ENCODE assay signal across 16 cellular contexts in the genomic region with DNA sequence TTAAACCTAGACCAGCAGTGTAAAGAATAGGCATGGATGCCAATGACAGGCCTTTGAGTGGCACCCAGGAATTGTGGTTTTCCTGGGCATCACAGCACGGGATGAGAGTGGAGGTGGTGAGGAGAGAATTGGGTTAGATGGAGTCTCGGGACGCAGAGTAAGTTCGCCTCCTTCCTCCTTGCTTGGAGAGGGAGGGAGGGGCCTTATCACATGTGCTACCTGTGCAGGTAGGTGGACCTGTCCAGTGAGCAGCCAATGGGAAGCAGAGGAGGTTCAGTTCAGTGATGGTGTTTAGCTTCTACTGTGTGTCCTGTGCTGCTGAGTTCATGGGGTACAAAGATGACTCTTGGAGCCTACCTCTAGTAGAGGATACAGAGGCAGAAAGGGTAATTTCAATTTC. TPM values are rescaled to one million over a fixed set of nuclear protein-coding genes. Genes with fewer than 3 reads are reported as not detected.
DNase-seq lines count a peak whose midpoint lies in the region; ATAC-seq, FAIRE-seq and TF ChIP-seq lines count a peak whose summit lies in the region.
"Had no signal": no experiment of that assay in that cellular context is flagged by ENCODE, and none has a peak within 500 bp of the region (broad histone marks: within the 10 kb centered on the region; RNA-seq: fewer than 3 reads in every experiment).

No MANE protein-coding gene starts in this region.

- H3K9me3 Mint-ChIP-seq in activated B cell treated with CpG ODN at 0.5 μM for 24 hours: no peaks in the 10 kb centered on the region

- H2AK5ac ChIP-seq in trophoblast cell (ENCODE audit: low read length): no peak overlapping the region

- no peaks in the 10 kb centered on the region for H3K27me3 ChIP-seq in dorsolateral prefrontal cortex
- no peaks in the 10 kb centered on the region for H3K27me3 ChIP-seq in trophoblast cell (ENCODE audit: insufficient read depth, low read length)
- H3K27me3 ChIP-seq in heart right ventricle: no peaks in the 10 kb centered on the region

- H3K23ac ChIP-seq in trophoblast cell (ENCODE audit: low read length): no peak overlapping the region

- no peak overlapping the region for H2AFZ ChIP-seq in trophoblast cell (ENCODE audit: insufficient read depth, low read length, poor library complexity)
- H2AFZ ChIP-seq: PC-9 had no signal

- POLR2A ChIA-PET in activated B cell treated with CpG ODN at 0.5 μM for 24 hours (lab: Charles Lee): interaction anchor here (1.2 kb wide), 1 partner anchor 16 kb away, joined by 3 read pairs; no protein-coding TSS in a partner anchor

- H2BK120ac ChIP-seq in trophoblast cell (ENCODE audit: insufficient read depth, low read length, poor library complexity): no peak overlapping the region

- peak; percentile 94 for FAIRE-seq in urothelium cell line (lab: Jason Lieb, UNC)

- no peaks in the 10 kb centered on the region for H3K9me3 ChIP-seq in trophoblast cell (ENCODE audit: insufficient read depth, low read depth, low read length)
- H3K9me3 ChIP-seq in heart right ventricle: no peaks in the 10 kb centered on the region

- H3K79me1 ChIP-seq in trophoblast cell (ENCODE audit: low read length): peaks cover 18% of the 10 kb centered on the region

- no peak overlapping the region for H2BK12ac ChIP-seq in trophoblast cell (ENCODE audit: low read length)

- H3K4me2 ChIP-seq in trophoblast cell (ENCODE audit: low read length): no peak overlapping the region
- H3K4me2 ChIP-seq: PC-9 had no signal

- H3K4me3 ChIP-seq in dorsolateral prefrontal cortex (no peak overlapping the region), trophoblast cell (ENCODE audit: low read depth, low read length) (no peak overlapping the region), heart right ventricle (no peak overlapping the region)
- H3K4me3 ChIP-seq: PC-9 had no signal

- no peak overlapping the region for H4K8ac ChIP-seq in trophoblast cell (ENCODE audit: low read depth, low read length)

- peaks cover 2 to 7% of the 10 kb centered on the region in 2 experiments for H3K36me3 ChIP-seq in trophoblast cell (ENCODE audit: control insufficient read depth in 1 of 2, insufficient read depth in 2 of 2, low read length in 2 of 2)
- peaks cover 0 to 10% (median 0%) of the 10 kb centered on the region in 9 donors for H3K36me3 ChIP-seq in heart right ventricle

- H3K79me2 ChIP-seq in trophoblast cell (ENCODE audit: control insufficient read depth, insufficient read depth, low read length, poor library complexity): peaks cover 12% of the 10 kb centered on the region

- H3K27me3 Mint-ChIP-seq in activated B cell treated with CpG ODN at 0.5 μM for 24 hours: no peaks in the 10 kb centered on the region

- DNase-seq in activated B cell treated with CpG ODN at 0.5 μM for 24 hours: no peak
- DNase-seq in dorsolateral prefrontal cortex: no peak
- no peak for DNase-seq in trophoblast cell
- DNase-seq in urothelium cell line (ENCODE audit: low spot score): no peak
- no peak for DNase-seq in NCI-H82 treated with DMSO at 0.1 percent for 48 hours (lab: John Stamatoyannopoulos, UW; ENCODE audit: unreplicated experiment)
- DNase-seq in heart right ventricle: no peak
- no peak for DNase-seq in amniotic stem cell (lab: John Stamatoyannopoulos, UW)
- DNase-seq: DMS 273 treated with DMSO at 0.1 percent for 48 hours, H7, Kasumi-1, NCI-H187 treated with DMSO at 0.1 percent for 48 hours, NCI-H2171, NCI-H446 treated with DMSO at 0.1 percent for 48 hours, NCI-H748 treated with DMSO at 0.1 percent for 48 hours, PC-9 had no signal

- peak overlapping the region; percentile 59 for H3K27ac Mint-ChIP-seq in activated B cell treated with CpG ODN at 0.5 μM for 24 hours

- peak overlapping the region; percentile 10 for H4K91ac ChIP-seq in trophoblast cell (ENCODE audit: low read depth, low read length)

- peak overlapping the region; percentile 31 for H3K18ac ChIP-seq in trophoblast cell (ENCODE audit: low read length)

- H3K27ac ChIP-seq in dorsolateral prefrontal cortex (peak overlapping the region in 38 of 59 donors; percentile 3 to 100 (median 39)), trophoblast cell (ENCODE audit: low read depth, low read length) (no peak overlapping the region), heart right ventricle (peak overlapping the region in 1 of 10 donors; percentile 9)
- H3K27ac ChIP-seq: PC-9 had no signal

- no CpG with 5 or more reads among the region's 4 CpGs for WGBS in trophoblast cell (ENCODE audit: extremely low coverage, insufficient coverage, insufficient read length)
- WGBS in heart right ventricle, 2 donors: 88 to 93% methylated on average over 4 of the region's 4 CpGs

- CTCF ChIA-PET in activated B cell treated with CpG ODN at 0.5 μM for 24 hours (lab: Charles Lee): no interaction called here

- no peak overlapping the region for H3K9ac ChIP-seq in trophoblast cell (ENCODE audit: low read length)

- H3K4me1 ChIP-seq in trophoblast cell (ENCODE audit: control insufficient read depth in 1 of 2, insufficient read depth in 2 of 2, low read length in 2 of 2) (peaks cover 25 to 37% of the 10 kb centered on the region in 2 experiments), heart right ventricle (peaks cover 30 to 97% (median 89%) of the 10 kb centered on the region in 9 donors)

- no peak overlapping the region for H3K4ac ChIP-seq in trophoblast cell (ENCODE audit: low read depth, low read length)

- H3K4me1 Mint-ChIP-seq in activated B cell treated with CpG ODN at 0.5 μM for 24 hours: peaks cover 82% of the 10 kb centered on the region

- no peak overlapping the region for H3K4me3 Mint-ChIP-seq in activated B cell treated with CpG ODN at 0.5 μM for 24 hours

- TF ChIP-seq CTCF in activated B cell treated with CpG ODN at 0.5 μM for 24 hours (IDR thresholded peaks at IDR 0.05) (no peak), dorsolateral prefrontal cortex (IDR thresholded peaks at IDR 0.05 in 54 of 56, conservative IDR thresholded peaks at IDR 0.05 in 2 of 56; ENCODE audit: low read depth in 1 of 56, partially characterized antibody in 56 of 56) (no peak), heart right ventricle (IDR thresholded peaks at IDR 0.05) (no peak)

- H4K12ac ChIP-seq in trophoblast cell (ENCODE audit: low read depth, low read length): no peak overlapping the region

- H2BK5ac ChIP-seq in trophoblast cell (ENCODE audit: low read depth, low read length, poor library complexity): no peak overlapping the region

- H3K14ac ChIP-seq in trophoblast cell (ENCODE audit: low read length): no peak overlapping the region

- intact Hi-C loops in activated B cell treated with CpG ODN at 0.5 μM for 24 hours (cut with micrococcal nuclease) (no loop called here), dorsolateral prefrontal cortex (cut with DNase I) (no loop called here), heart right ventricle (cut with DNase I) (no loop called here)

- peaks cover 2% of the 10 kb centered on the region for H3K36me3 Mint-ChIP-seq in activated B cell treated with CpG ODN at 0.5 μM for 24 hours (ENCODE audit: low read depth)

- no peak for ATAC-seq in activated B cell treated with CpG ODN at 0.5 μM for 24 hours (ENCODE audit: low read depth)
- no peak for ATAC-seq in heart right ventricle
- ATAC-seq: Right ventricle myocardium inferior had no signal

RNA-seq across cellular contexts. Expression of a gene that starts 14.9 kb away (rescaled TPM):
- 18.3 and 19.5 TPM in 2 replicates for total RNA-seq in activated B cell treated with CpG ODN at 0.5 μM for 24 hours
- 100 to 1,000 TPM in 1 of 120 experiments, 10 to 100 TPM in 119; 35.6 to 117 (median 58.9) TPM for total RNA-seq in dorsolateral prefrontal cortex
- 17.0 and 17.3 TPM in 2 replicates for polyA plus RNA-seq in trophoblast cell (2013)
- total RNA-seq in heart right ventricle: 10 to 100 TPM; 12.0 to 57.1 (median 42.0) TPM
- polyA plus RNA-seq in heart right ventricle: 10 to 100 TPM in 1 of 2 donors, 1 to 10 TPM in 1; 5.0 to 15.7 TPM
